Comparison of ENCODE assay signal across 1 cellular context in genomic region chr3:48635222-48636021, GRCh38.
TF ChIP-seq lines count a peak whose summit lies in the region.

Gene SLC26A6 (minus strand): TSS chr3:48635461. CDS start chr3:48635393, 68 bp downstream.

TF ChIP-seq in HepG2, 621 proteins besides CTCF, POLR2A, EP300 and RAD21 (continued from another document and continues in another):
- TF ChIP-seq PAXIP1 (CRISPR knock-in tag; conservative IDR thresholded peaks at IDR 0.05) (no peak; the same call in 1 of the 2 replicates), PHF5A (CRISPR knock-in tag; IDR thresholded peaks at IDR 0.05; ENCODE audit: low read depth, unreplicated experiment) (peak; percentile 24), NCOA2 (CRISPR knock-in tag; IDR thresholded peaks at IDR 0.05) (no peak; the same call in 1 of the 2 replicates), ZNF546 (CRISPR knock-in tag; conservative IDR thresholded peaks at IDR 0.05) (no peak), ZBTB2 (CRISPR knock-in tag; IDR thresholded peaks at IDR 0.05; ENCODE audit: low read depth) (no peak; the same call in 1 of the 2 replicates), MLLT10 (CRISPR knock-in tag; IDR thresholded peaks at IDR 0.05) (no peak), HDAC1 (CRISPR knock-in tag; IDR thresholded peaks at IDR 0.05) (peak; percentile 88), ZNF605 (CRISPR knock-in tag; IDR thresholded peaks at IDR 0.05) (peak; percentile 76; the same call in 1 of the 2 replicates), ZNF414 (CRISPR knock-in tag; IDR thresholded peaks at IDR 0.05) (peak; percentile 96), ZNF281 (CRISPR knock-in tag; IDR thresholded peaks at IDR 0.05; ENCODE audit: borderline replicate concordance) (peak; percentile 42; the same call in 1 of the 2 replicates), EZH2 (conservative IDR thresholded peaks at IDR 0.05; ENCODE audit: low read depth, low read length) (no peak), CHD4 (IDR thresholded peaks at IDR 0.05; ENCODE audit: borderline replicate concordance, low read length) (no peak), NFIB (CRISPR knock-in tag; IDR thresholded peaks at IDR 0.05; ENCODE audit: borderline replicate concordance) (no peak), POLR2AphosphoS2 (IDR thresholded peaks at IDR 0.05; ENCODE audit: low read depth, low read length) (no peak), TRAFD1 (CRISPR knock-in tag; IDR thresholded peaks at IDR 0.05; ENCODE audit: borderline replicate concordance) (no peak; the same call in 1 of the 2 replicates), ZMAT3 (CRISPR knock-in tag; conservative IDR thresholded peaks at IDR 0.05) (0 out of 2 replicates have a peak, but pooled peaks have one; percentile 27), MYNN (CRISPR knock-in tag; IDR thresholded peaks at IDR 0.05; ENCODE audit: low read depth) (no peak), SALL2 (CRISPR knock-in tag; IDR thresholded peaks at IDR 0.05) (peak; percentile 65; the same call in 1 of the 2 replicates), ZNF264 (CRISPR knock-in tag; IDR thresholded peaks at IDR 0.05) (peak; percentile 52; the same call in 1 of the 2 replicates), KDM1A (CRISPR knock-in tag; IDR thresholded peaks at IDR 0.05) (no peak), MEIS1 (CRISPR knock-in tag; IDR thresholded peaks at IDR 0.05; ENCODE audit: borderline replicate concordance) (no peak; the same call in 1 of the 2 replicates), ZNF446 (CRISPR knock-in tag; IDR thresholded peaks at IDR 0.05) (peak; percentile 49), SAP130 (CRISPR knock-in tag; IDR thresholded peaks at IDR 0.05; ENCODE audit: low read depth) (peak; percentile 90), DNMT1 (CRISPR knock-in tag; IDR thresholded peaks at IDR 0.05) (no peak), HNRNPLL (IDR thresholded peaks at IDR 0.05; ENCODE audit: low read depth, low read length, poor library complexity, severe bottlenecking) (peak; percentile 79), BORCS8-MEF2B (CRISPR knock-in tag; IDR thresholded peaks at IDR 0.05) (peak; percentile 77; the same call in 1 of the 2 replicates), ZGPAT (CRISPR knock-in tag; IDR thresholded peaks at IDR 0.05) (peak; percentile 86), ZNF317 (CRISPR knock-in tag; IDR thresholded peaks at IDR 0.05) (no peak), SIX4 (CRISPR knock-in tag; IDR thresholded peaks at IDR 0.05) (peak; percentile 44), BCL3 (CRISPR knock-in tag; IDR thresholded peaks at IDR 0.05) (peak; percentile 44; the same call in 1 of the 2 replicates), RFX3 (CRISPR knock-in tag; IDR thresholded peaks at IDR 0.05) (no peak), ZNF263 (CRISPR knock-in tag; IDR thresholded peaks at IDR 0.05) (peak; percentile 54; the same call in 1 of the 2 replicates), HNF1A (IDR thresholded peaks at IDR 0.05; ENCODE audit: low read depth) (no peak), HNF1A (CRISPR knock-in tag; IDR thresholded peaks at IDR 0.05; ENCODE audit: borderline replicate concordance) (0 out of 2 replicates have a peak, but pooled peaks have one; percentile 14), ZNF773 (CRISPR knock-in tag; IDR thresholded peaks at IDR 0.05; ENCODE audit: borderline replicate concordance) (peak; percentile 53; the same call in 1 of the 2 replicates), CSRNP2 (CRISPR knock-in tag; conservative IDR thresholded peaks at IDR 0.05; ENCODE audit: low read depth) (no peak; the same call in 1 of the 2 replicates), GLI4 (CRISPR knock-in tag; IDR thresholded peaks at IDR 0.05; ENCODE audit: borderline replicate concordance) (peak; percentile 91; the same call in 1 of the 2 replicates), ZNF639 (CRISPR knock-in tag; conservative IDR thresholded peaks at IDR 0.05) (no peak), ZBTB8A (CRISPR knock-in tag; IDR thresholded peaks at IDR 0.05; ENCODE audit: borderline replicate concordance, low read depth) (no peak; the same call in 1 of the 2 replicates)
